ENCODE assay signal across 1 cellular context in the genomic region with DNA sequence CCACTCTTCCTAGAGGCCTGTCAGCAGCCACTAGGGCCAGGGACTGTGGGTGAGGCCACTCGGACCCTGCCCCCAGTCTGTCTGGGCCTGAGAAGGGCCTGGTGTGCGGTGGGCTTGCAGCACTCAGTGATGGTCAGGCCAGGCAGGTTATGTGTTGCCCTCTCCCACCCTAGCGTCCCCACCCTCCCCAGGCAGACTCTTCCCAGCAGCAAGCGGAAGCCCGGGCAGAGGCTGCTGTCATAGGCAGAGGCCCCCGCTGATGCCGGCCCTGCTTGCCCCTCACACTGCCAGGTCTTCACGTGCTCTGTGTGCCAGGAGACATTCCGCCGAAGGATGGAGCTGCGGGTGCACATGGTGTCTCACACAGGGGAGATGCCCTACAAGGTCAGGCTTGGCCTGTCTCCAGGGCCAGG.
TF ChIP-seq lines count a peak whose summit lies in the region.

No MANE protein-coding gene starts in this region.

TF ChIP-seq in IMR-90, 13 proteins besides CTCF, POLR2A, EP300 and RAD21:
- TF ChIP-seq MAZ (IDR thresholded peaks at IDR 0.05; ENCODE audit: borderline replicate concordance, low read depth, low read length) (no peak), CEBPB (IDR thresholded peaks at IDR 0.05; ENCODE audit: low read depth, low read length) (no peak), RFX5 (IDR thresholded peaks at IDR 0.05; ENCODE audit: low read depth, low read length) (no peak), BHLHE40 (IDR thresholded peaks at IDR 0.05; ENCODE audit: low read depth, low read length) (no peak), MXI1 (IDR thresholded peaks at IDR 0.05; ENCODE audit: borderline replicate concordance, low read depth, low read length) (no peak), FOS (IDR thresholded peaks at IDR 0.05; ENCODE audit: low read depth, low read length) (no peak)
- TF ChIP-seq, protein P1, sequence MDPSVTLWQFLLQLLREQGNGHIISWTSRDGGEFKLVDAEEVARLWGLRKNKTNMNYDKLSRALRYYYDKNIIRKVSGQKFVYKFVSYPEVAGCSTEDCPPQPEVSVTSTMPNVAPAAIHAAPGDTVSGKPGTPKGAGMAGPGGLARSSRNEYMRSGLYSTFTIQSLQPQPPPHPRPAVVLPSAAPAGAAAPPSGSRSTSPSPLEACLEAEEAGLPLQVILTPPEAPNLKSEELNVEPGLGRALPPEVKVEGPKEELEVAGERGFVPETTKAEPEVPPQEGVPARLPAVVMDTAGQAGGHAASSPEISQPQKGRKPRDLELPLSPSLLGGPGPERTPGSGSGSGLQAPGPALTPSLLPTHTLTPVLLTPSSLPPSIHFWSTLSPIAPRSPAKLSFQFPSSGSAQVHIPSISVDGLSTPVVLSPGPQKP (IDR thresholded peaks at IDR 0.05; ENCODE audit: borderline replicate concordance, low read depth, low read length) = no peak
- TF ChIP-seq, protein P2, sequence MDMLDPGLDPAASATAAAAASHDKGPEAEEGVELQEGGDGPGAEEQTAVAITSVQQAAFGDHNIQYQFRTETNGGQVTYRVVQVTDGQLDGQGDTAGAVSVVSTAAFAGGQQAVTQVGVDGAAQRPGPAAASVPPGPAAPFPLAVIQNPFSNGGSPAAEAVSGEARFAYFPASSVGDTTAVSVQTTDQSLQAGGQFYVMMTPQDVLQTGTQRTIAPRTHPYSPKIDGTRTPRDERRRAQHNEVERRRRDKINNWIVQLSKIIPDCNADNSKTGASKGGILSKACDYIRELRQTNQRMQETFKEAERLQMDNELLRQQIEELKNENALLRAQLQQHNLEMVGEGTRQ (IDR thresholded peaks at IDR 0.05; ENCODE audit: low read depth, low read length) = no peak
